ENCODE assay signal across 17 cellular contexts in the genomic region with DNA sequence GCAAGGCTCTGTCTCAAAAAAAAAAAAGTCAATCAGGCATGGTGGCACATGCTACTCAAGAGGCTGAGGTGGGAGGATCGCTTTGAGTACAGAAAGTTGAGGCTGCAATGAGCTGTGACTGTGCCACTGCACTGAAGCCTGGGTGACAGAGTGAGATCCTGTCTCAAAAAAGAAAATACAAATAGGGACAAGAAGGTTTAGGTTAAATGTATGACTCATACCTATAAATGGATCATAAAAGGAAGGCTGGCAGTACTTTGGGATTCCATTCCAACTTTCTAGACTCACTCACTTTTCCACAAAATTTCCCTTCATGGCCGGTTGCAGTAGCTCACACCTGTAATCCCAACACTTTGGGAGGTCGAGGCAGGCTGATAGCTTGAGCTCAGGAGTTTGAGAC. TPM values are rescaled to one million over a fixed set of nuclear protein-coding genes. Genes with fewer than 3 reads are reported as not detected.
DNase-seq lines count a peak whose midpoint lies in the region; ATAC-seq and TF ChIP-seq lines count a peak whose summit lies in the region.
"Had no signal": no experiment of that assay in that cellular context is flagged by ENCODE, and none has a peak within 500 bp of the region (broad histone marks: within the 10 kb centered on the region; RNA-seq: fewer than 3 reads in every experiment).

No MANE protein-coding gene starts in this region.

- peak overlapping the region; percentile 12 for H3K27ac Mint-ChIP-seq in MCF 10A (ENCODE audit: low read depth, unreplicated experiment)

- BruUV-seq in MCF 10A (replicated peaks; lab: Mats Ljungman, UMichigan) = no TSS peak

- DNase-seq in MCF 10A (ENCODE audit: unreplicated experiment) (no peak), breast epithelium (ENCODE audit: low spot score in 2 of 2) (no peak), M059J (ENCODE audit: low read depth) (peak; percentile 41), foreskin fibroblast (peak; percentile 7 to 38), DMS 273 (lab: John Stamatoyannopoulos, UW; ENCODE audit: unreplicated experiment) (no peak), left lobe of liver (ENCODE audit: low spot score) (no peak), NCI-H2081 treated with DMSO at 0.1 percent for 48 hours (lab: John Stamatoyannopoulos, UW) (no peak)
- DNase-seq: Caco-2, KBM-7, MG63, NCI-H1092, NCI-H510A treated with DMSO at 0.1 percent for 48 hours, Peyer's patch, SHP77, SK-N-SH had no signal

- H3K4me3 Mint-ChIP-seq in MCF 10A (ENCODE audit: unreplicated experiment) = no peak overlapping the region

- intact Hi-C loops in MCF 10A (cut with micrococcal nuclease) (no loop called here), breast epithelium (cut with DNase I; ENCODE audit: low total_unique reads) (loop anchor here (5.0 kb wide), 1 partner anchor 1076 kb away; no protein-coding TSS in a partner anchor)

- H3K36me3 Mint-ChIP-seq in MCF 10A (ENCODE audit: insufficient read depth, unreplicated experiment) = peaks cover 83% of the 10 kb centered on the region

- H3K36me3 ChIP-seq in breast epithelium = peaks cover 14% of the 10 kb centered on the region

- CTCF ChIA-PET in MCF 10A (lab: Yijun Ruan, JAX) = interaction anchor here (0.6 to 0.7 kb wide), 2 partner anchors 17 to 24 kb away, joined by 3 read pairs; no protein-coding TSS in a partner anchor

- no peak for TF ChIP-seq CTCF in MCF 10A (IDR thresholded peaks at IDR 0.05; ENCODE audit: unreplicated experiment)
- no peak for TF ChIP-seq CTCF in breast epithelium (IDR thresholded peaks at IDR 0.05)
- TF ChIP-seq CTCF in foreskin fibroblast (IDR thresholded peaks at IDR 0.05; ENCODE audit: low read depth, low read length) = no peak

- H3K27me3 ChIP-seq in breast epithelium = no peaks in the 10 kb centered on the region
- H3K27me3 ChIP-seq: MG63, Peyer's patch had no signal

- ATAC-seq in left lobe of liver = no peak
- ATAC-seq in HG02623 (IDR thresholded peaks at IDR 0.05; ENCODE audit: unreplicated experiment) = no peak
- ATAC-seq: HCT116 had no signal

- H3K4me1 ChIP-seq in breast epithelium = no peaks in the 10 kb centered on the region
- H3K4me1 ChIP-seq: Caco-2, Peyer's patch had no signal

- POLR2A ChIA-PET in MCF 10A (lab: Yijun Ruan, JAX) = interaction anchor here (0.6 to 0.7 kb wide), 2 partner anchors 30 to 443 kb away, joined by 3 to 4 read pairs; no protein-coding TSS in a partner anchor

- H3K27ac ChIP-seq in breast epithelium = no peak overlapping the region
- H3K27ac ChIP-seq: Peyer's patch had no signal

- no peaks in the 10 kb centered on the region for H3K27me3 Mint-ChIP-seq in MCF 10A (ENCODE audit: insufficient read depth, unreplicated experiment)

- H3K4me1 Mint-ChIP-seq in MCF 10A (ENCODE audit: insufficient read depth, unreplicated experiment) = no peaks in the 10 kb centered on the region

- no peaks in the 10 kb centered on the region for H3K9me3 ChIP-seq in breast epithelium
- H3K9me3 ChIP-seq: Caco-2, MG63, Peyer's patch, SK-N-SH had no signal

- H3K4me3 ChIP-seq in breast epithelium (no peak overlapping the region), foreskin fibroblast (ENCODE audit: low read depth in 1 of 2, low read length in 2 of 2) (no peak overlapping the region)
- H3K4me3 ChIP-seq: MG63, Peyer's patch had no signal

- no peaks in the 10 kb centered on the region for H3K9me3 Mint-ChIP-seq in MCF 10A (ENCODE audit: unreplicated experiment)

- no peak for TF ChIP-seq POLR2A in breast epithelium (IDR thresholded peaks at IDR 0.05)

RNA-seq across cellular contexts. Expression of a gene that starts 25.6 kb away (rescaled TPM):
- total RNA-seq in MCF 10A (2022) = 73.7 and 76.1 TPM in 2 replicates
- total RNA-seq in breast epithelium = 10 to 100 TPM; 42.4 to 48.2 (median 43.9) TPM
- 31.2 and 41.9 TPM in 2 replicates for total RNA-seq in M059J (2014; rRNA removed; shearing (Covaris generic))
- 57.7 TPM for total RNA-seq in left lobe of liver

RNA-seq across cellular contexts. Expression of a gene that starts 27.7 kb away (rescaled TPM):
- total RNA-seq in MCF 10A (2022) (42.6 and 49.6 TPM in 2 replicates), breast epithelium (10 to 100 TPM; 13.4 to 15.8 (median 15.2) TPM), left lobe of liver (16.7 TPM)
- 38.4 and 45.5 TPM in 2 replicates for total RNA-seq in M059J (2014; rRNA removed; shearing (Covaris generic))

Comparison
In these comparisons a context has a peak if more than half of its experiments do, and no peak if none do; other contexts are left out.
1. DNase-seq: peak in M059J (single experiment) and foreskin fibroblast (2 of 2); none in MCF 10A (single experiment), breast epithelium (0 of 2), DMS 273 (single experiment), left lobe of liver (single experiment) and NCI-H2081 treated with DMSO at 0.1 percent for 48 hours (single experiment).